Comparison of ENCODE assay signal across 17 cellular contexts in the genomic region with DNA sequence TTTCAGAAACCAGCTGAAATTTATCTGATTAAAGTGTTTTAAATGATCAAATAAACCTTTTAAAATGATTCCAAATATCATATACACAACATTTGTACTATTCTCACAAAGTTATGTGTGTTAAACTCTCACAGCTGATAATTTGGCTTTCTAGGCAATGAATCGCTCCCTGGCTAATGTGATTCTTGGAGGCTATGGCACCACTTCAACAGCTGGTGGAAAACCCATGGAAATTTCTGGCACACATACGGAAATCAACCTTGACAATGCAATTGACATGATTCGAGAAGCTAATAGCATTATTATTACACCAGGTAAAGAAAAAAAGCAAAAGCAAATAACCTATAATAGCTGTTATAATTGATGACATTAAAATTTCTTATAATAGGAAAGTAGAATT.
"Had no signal": no experiment of that assay in that cellular context is flagged by ENCODE, and none has a peak within 500 bp of the region (broad histone marks: within the 10 kb centered on the region; RNA-seq: fewer than 3 reads in every experiment).

No MANE protein-coding gene starts in this region.

- H3K27ac ChIP-seq: RWPE1 had no signal

- DNase-seq: KBM-7, MG63, NCI-H1092, NCI-H1105 treated with DMSO at 0.1 percent for 48 hours, NCI-H1417 treated with DMSO at 0.1 percent for 48 hours, NCI-H146, NCI-H1694 treated with DMSO at 0.1 percent for 48 hours, NCI-H1930, NCI-H2081, NCI-H2171, NCI-H446, NCI-H510A treated with DMSO at 0.1 percent for 48 hours, NCI-H526, NCI-H82, SHP77 had no signal

- H3K4me3 ChIP-seq: MG63 had no signal

- ATAC-seq: SK-N-SH treated with all-trans-retinoic acid at 6 μM for 48 hours had no signal

- H3K27me3 ChIP-seq: MG63 had no signal
